Comparison of ENCODE assay signal across 1 cellular context in the genomic region with DNA sequence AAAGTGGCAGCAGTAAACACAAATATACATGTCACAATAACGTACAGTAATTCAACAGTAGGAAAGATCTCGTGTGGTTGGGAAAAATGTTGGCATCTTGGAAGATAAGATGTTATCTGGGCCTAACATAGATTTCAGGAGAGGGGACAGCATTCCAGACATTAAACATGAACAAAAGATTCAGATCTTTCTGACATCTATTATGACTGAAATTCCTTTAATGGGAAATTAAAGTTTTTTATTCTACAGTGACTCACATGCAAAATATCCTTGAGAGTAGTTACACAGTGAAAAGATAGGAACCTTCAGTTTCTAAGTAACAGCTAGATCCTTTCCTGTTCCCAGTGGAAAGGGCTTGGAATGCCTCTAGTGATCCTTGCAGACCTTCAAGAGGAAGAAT.
TF ChIP-seq lines count a peak whose summit lies in the region.

No MANE protein-coding gene starts in this region.

TF ChIP-seq in GM23338, 12 proteins besides CTCF, POLR2A, EP300 and RAD21:
- no peak for TF ChIP-seq POLR2AphosphoS5 (IDR thresholded peaks at IDR 0.05; ENCODE audit: low read depth)
- no peak for TF ChIP-seq JUNB (IDR thresholded peaks at IDR 0.05; ENCODE audit: unreplicated experiment)
- TF ChIP-seq, protein P1, sequence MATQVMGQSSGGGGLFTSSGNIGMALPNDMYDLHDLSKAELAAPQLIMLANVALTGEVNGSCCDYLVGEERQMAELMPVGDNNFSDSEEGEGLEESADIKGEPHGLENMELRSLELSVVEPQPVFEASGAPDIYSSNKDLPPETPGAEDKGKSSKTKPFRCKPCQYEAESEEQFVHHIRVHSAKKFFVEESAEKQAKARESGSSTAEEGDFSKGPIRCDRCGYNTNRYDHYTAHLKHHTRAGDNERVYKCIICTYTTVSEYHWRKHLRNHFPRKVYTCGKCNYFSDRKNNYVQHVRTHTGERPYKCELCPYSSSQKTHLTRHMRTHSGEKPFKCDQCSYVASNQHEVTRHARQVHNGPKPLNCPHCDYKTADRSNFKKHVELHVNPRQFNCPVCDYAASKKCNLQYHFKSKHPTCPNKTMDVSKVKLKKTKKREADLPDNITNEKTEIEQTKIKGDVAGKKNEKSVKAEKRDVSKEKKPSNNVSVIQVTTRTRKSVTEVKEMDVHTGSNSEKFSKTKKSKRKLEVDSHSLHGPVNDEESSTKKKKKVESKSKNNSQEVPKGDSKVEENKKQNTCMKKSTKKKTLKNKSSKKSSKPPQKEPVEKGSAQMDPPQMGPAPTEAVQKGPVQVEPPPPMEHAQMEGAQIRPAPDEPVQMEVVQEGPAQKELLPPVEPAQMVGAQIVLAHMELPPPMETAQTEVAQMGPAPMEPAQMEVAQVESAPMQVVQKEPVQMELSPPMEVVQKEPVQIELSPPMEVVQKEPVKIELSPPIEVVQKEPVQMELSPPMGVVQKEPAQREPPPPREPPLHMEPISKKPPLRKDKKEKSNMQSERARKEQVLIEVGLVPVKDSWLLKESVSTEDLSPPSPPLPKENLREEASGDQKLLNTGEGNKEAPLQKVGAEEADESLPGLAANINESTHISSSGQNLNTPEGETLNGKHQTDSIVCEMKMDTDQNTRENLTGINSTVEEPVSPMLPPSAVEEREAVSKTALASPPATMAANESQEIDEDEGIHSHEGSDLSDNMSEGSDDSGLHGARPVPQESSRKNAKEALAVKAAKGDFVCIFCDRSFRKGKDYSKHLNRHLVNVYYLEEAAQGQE (IDR thresholded peaks at IDR 0.05; ENCODE audit: unreplicated experiment), result no peak
- TF ChIP-seq EZH2 (IDR thresholded peaks at IDR 0.05; ENCODE audit: low read depth, unreplicated experiment), result no peak
- TF ChIP-seq EZH2phosphoT487 (IDR thresholded peaks at IDR 0.05; ENCODE audit: unreplicated experiment), result no peak
- TF ChIP-seq CREB1 (CRISPR knock-in tag; IDR thresholded peaks at IDR 0.05; ENCODE audit: low read depth), result no peak
- TF ChIP-seq, protein P2, sequence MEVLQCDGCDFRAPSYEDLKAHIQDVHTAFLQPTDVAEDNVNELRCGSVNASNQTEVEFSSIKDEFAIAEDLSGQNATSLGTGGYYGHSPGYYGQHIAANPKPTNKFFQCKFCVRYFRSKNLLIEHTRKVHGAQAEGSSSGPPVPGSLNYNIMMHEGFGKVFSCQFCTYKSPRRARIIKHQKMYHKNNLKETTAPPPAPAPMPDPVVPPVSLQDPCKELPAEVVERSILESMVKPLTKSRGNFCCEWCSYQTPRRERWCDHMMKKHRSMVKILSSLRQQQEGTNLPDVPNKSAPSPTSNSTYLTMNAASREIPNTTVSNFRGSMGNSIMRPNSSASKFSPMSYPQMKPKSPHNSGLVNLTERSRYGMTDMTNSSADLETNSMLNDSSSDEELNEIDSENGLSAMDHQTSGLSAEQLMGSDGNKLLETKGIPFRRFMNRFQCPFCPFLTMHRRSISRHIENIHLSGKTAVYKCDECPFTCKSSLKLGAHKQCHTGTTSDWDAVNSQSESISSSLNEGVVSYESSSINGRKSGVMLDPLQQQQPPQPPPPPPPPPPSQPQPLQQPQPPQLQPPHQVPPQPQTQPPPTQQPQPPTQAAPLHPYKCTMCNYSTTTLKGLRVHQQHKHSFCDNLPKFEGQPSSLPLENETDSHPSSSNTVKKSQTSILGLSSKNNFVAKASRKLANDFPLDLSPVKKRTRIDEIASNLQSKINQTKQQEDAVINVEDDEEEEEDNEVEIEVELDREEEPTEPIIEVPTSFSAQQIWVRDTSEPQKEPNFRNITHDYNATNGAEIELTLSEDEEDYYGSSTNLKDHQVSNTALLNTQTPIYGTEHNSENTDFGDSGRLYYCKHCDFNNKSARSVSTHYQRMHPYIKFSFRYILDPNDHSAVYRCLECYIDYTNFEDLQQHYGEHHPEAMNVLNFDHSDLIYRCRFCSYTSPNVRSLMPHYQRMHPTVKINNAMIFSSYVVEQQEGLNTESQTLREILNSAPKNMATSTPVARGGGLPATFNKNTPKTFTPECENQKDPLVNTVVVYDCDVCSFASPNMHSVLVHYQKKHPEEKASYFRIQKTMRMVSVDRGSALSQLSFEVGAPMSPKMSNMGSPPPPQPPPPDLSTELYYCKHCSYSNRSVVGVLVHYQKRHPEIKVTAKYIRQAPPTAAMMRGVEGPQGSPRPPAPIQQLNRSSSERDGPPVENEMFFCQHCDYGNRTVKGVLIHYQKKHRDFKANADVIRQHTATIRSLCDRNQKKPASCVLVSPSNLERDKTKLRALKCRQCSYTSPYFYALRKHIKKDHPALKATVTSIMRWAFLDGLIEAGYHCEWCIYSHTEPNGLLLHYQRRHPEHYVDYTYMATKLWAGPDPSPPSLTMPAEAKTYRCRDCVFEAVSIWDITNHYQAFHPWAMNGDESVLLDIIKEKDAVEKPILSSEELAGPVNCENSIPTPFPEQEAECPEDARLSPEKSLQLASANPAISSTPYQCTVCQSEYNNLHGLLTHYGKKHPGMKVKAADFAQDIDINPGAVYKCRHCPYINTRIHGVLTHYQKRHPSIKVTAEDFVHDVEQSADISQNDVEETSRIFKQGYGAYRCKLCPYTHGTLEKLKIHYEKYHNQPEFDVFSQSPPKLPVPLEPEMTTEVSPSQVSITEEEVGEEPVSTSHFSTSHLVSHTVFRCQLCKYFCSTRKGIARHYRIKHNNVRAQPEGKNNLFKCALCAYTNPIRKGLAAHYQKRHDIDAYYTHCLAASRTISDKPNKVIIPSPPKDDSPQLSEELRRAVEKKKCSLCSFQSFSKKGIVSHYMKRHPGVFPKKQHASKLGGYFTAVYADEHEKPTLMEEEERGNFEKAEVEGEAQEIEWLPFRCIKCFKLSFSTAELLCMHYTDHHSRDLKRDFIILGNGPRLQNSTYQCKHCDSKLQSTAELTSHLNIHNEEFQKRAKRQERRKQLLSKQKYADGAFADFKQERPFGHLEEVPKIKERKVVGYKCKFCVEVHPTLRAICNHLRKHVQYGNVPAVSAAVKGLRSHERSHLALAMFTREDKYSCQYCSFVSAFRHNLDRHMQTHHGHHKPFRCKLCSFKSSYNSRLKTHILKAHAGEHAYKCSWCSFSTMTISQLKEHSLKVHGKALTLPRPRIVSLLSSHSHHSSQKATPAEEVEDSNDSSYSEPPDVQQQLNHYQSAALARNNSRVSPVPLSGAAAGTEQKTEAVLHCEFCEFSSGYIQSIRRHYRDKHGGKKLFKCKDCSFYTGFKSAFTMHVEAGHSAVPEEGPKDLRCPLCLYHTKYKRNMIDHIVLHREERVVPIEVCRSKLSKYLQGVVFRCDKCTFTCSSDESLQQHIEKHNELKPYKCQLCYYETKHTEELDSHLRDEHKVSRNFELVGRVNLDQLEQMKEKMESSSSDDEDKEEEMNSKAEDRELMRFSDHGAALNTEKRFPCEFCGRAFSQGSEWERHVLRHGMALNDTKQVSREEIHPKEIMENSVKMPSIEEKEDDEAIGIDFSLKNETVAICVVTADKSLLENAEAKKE (CRISPR knock-in tag; IDR thresholded peaks at IDR 0.05), result no peak
- no peak for TF ChIP-seq NANOG (IDR thresholded peaks at IDR 0.05; ENCODE audit: borderline replicate concordance)
- no peak for TF ChIP-seq ZNF114 (CRISPR knock-in tag; IDR thresholded peaks at IDR 0.05)
- TF ChIP-seq STAT1 (IDR thresholded peaks at IDR 0.05; ENCODE audit: unreplicated experiment), result no peak
- TF ChIP-seq, protein P3, sequence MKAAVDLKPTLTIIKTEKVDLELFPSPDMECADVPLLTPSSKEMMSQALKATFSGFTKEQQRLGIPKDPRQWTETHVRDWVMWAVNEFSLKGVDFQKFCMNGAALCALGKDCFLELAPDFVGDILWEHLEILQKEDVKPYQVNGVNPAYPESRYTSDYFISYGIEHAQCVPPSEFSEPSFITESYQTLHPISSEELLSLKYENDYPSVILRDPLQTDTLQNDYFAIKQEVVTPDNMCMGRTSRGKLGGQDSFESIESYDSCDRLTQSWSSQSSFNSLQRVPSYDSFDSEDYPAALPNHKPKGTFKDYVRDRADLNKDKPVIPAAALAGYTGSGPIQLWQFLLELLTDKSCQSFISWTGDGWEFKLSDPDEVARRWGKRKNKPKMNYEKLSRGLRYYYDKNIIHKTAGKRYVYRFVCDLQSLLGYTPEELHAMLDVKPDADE (IDR thresholded peaks at IDR 0.05), result no peak
- TF ChIP-seq ZNF331 (CRISPR knock-in tag; IDR thresholded peaks at IDR 0.05; ENCODE audit: low read depth), result no peak
